ENCODE assay signal across 2 cellular contexts in the genomic region with DNA sequence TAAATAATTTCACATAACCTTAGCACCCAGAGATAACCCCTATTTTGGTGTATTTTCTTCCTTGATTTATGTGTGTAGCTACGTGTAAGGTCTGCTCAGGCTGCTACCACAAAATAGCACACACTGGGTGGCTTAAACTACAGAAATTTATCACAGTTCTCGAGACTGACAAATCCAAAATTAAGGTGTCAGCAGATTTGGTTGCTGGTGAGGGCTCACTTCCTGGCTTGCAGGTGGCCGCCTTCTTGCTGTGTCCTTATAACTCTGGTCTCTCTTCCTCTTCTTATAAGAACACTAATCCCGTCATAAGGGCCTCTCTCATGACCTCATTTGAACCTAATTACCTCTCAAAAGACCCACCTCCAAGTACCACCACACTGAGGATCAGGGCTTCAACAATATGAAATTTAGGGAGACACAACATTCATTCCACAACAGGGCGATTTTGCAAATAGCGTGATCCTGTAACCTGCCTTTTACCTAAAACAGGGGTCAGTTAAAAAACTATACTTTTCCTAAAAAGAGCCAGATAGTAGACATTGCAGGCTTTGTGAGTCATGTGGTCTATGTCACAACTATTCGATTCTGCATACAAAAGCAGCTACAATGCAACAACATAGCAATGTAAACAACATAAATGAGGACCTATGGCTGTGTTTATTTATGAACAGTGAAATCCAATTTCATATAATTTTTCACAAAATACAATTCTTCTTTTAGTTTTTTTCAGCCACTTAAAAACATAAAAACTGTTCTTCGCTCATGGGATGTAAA.
TF ChIP-seq lines count a peak whose summit lies in the region.

No MANE protein-coding gene starts in this region.

TF ChIP-seq in HepG2, 621 proteins besides CTCF, POLR2A, EP300 and RAD21:
- TF ChIP-seq MAFK (conservative IDR thresholded peaks at IDR 0.05 in 1 of 2, IDR thresholded peaks at IDR 0.05 in 1 of 2; ENCODE audit: low read length in 2 of 2) = peak; percentile 79 to 89
- TF ChIP-seq ZFYVE20 (CRISPR knock-in tag; IDR thresholded peaks at IDR 0.05; ENCODE audit: borderline replicate concordance, low read depth) = no peak
- TF ChIP-seq, protein P1, sequence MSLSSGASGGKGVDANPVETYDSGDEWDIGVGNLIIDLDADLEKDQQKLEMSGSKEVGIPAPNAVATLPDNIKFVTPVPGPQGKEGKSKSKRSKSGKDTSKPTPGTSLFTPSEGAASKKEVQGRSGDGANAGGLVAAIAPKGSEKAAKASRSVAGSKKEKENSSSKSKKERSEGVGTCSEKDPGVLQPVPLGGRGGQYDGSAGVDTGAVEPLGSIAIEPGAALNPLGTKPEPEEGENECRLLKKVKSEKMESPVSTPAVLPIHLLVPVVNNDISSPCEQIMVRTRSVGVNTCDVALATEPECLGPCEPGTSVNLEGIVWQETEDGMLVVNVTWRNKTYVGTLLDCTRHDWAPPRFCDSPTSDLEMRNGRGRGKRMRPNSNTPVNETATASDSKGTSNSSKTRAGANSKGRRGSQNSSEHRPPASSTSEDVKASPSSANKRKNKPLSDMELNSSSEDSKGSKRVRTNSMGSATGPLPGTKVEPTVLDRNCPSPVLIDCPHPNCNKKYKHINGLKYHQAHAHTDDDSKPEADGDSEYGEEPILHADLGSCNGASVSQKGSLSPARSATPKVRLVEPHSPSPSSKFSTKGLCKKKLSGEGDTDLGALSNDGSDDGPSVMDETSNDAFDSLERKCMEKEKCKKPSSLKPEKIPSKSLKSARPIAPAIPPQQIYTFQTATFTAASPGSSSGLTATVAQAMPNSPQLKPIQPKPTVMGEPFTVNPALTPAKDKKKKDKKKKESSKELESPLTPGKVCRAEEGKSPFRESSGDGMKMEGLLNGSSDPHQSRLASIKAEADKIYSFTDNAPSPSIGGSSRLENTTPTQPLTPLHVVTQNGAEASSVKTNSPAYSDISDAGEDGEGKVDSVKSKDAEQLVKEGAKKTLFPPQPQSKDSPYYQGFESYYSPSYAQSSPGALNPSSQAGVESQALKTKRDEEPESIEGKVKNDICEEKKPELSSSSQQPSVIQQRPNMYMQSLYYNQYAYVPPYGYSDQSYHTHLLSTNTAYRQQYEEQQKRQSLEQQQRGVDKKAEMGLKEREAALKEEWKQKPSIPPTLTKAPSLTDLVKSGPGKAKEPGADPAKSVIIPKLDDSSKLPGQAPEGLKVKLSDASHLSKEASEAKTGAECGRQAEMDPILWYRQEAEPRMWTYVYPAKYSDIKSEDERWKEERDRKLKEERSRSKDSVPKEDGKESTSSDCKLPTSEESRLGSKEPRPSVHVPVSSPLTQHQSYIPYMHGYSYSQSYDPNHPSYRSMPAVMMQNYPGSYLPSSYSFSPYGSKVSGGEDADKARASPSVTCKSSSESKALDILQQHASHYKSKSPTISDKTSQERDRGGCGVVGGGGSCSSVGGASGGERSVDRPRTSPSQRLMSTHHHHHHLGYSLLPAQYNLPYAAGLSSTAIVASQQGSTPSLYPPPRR (CRISPR knock-in tag; IDR thresholded peaks at IDR 0.05; ENCODE audit: borderline replicate concordance) = no peak
- TF ChIP-seq, protein P2, sequence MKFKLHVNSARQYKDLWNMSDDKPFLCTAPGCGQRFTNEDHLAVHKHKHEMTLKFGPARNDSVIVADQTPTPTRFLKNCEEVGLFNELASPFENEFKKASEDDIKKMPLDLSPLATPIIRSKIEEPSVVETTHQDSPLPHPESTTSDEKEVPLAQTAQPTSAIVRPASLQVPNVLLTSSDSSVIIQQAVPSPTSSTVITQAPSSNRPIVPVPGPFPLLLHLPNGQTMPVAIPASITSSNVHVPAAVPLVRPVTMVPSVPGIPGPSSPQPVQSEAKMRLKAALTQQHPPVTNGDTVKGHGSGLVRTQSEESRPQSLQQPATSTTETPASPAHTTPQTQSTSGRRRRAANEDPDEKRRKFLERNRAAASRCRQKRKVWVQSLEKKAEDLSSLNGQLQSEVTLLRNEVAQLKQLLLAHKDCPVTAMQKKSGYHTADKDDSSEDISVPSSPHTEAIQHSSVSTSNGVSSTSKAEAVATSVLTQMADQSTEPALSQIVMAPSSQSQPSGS (CRISPR knock-in tag; IDR thresholded peaks at IDR 0.05) = no peak
- TF ChIP-seq, protein P3, sequence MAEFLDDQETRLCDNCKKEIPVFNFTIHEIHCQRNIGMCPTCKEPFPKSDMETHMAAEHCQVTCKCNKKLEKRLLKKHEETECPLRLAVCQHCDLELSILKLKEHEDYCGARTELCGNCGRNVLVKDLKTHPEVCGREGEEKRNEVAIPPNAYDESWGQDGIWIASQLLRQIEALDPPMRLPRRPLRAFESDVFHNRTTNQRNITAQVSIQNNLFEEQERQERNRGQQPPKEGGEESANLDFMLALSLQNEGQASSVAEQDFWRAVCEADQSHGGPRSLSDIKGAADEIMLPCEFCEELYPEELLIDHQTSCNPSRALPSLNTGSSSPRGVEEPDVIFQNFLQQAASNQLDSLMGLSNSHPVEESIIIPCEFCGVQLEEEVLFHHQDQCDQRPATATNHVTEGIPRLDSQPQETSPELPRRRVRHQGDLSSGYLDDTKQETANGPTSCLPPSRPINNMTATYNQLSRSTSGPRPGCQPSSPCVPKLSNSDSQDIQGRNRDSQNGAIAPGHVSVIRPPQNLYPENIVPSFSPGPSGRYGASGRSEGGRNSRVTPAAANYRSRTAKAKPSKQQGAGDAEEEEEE (CRISPR knock-in tag; IDR thresholded peaks at IDR 0.05; ENCODE audit: borderline replicate concordance) = no peak
- no peak for TF ChIP-seq NR3C1 (CRISPR knock-in tag; IDR thresholded peaks at IDR 0.05)
- no peak for TF ChIP-seq RAD51 (IDR thresholded peaks at IDR 0.05; ENCODE audit: borderline replicate concordance)
- TF ChIP-seq ETV5 (CRISPR knock-in tag; IDR thresholded peaks at IDR 0.05; ENCODE audit: borderline replicate concordance) = no peak
- TF ChIP-seq ZNF772 (CRISPR knock-in tag; IDR thresholded peaks at IDR 0.05) = no peak
- no peak for TF ChIP-seq FOXK2 (IDR thresholded peaks at IDR 0.05)
- TF ChIP-seq DPF2 (CRISPR knock-in tag; IDR thresholded peaks at IDR 0.05; ENCODE audit: borderline replicate concordance, low read depth) = no peak
- TF ChIP-seq PTBP1 (IDR thresholded peaks at IDR 0.05; ENCODE audit: low read depth, low read length, poor library complexity, severe bottlenecking) = no peak
- peak; percentile 77 for TF ChIP-seq MAFF (IDR thresholded peaks at IDR 0.05; ENCODE audit: low read depth, low read length)
- TF ChIP-seq ZNF101 (CRISPR knock-in tag; IDR thresholded peaks at IDR 0.05; ENCODE audit: borderline replicate concordance, low read depth) = no peak
- TF ChIP-seq ZFP36L1 (CRISPR knock-in tag; IDR thresholded peaks at IDR 0.05) = no peak

TF ChIP-seq in K562, 482 proteins besides CTCF, POLR2A, EP300 and RAD21:
- peak; percentile 21; the same call in 1 of the 2 replicates for TF ChIP-seq MAFF (IDR thresholded peaks at IDR 0.05; ENCODE audit: low read length)
- TF ChIP-seq C11orf30 (IDR thresholded peaks at IDR 0.05; ENCODE audit: low read depth) = peak; percentile 43; the same call in 1 of the 2 replicates
- TF ChIP-seq ZNF316 (IDR thresholded peaks at IDR 0.05) = peak; percentile 46; the same call in 1 of the 2 replicates
- no peak for TF ChIP-seq POLR3G (IDR thresholded peaks at IDR 0.05; ENCODE audit: extremely low read depth, insufficient read length, insufficient replicate concordance)
- no peak for TF ChIP-seq MXI1 (IDR thresholded peaks at IDR 0.05; ENCODE audit: low read depth, low read length)
- TF ChIP-seq KHSRP (IDR thresholded peaks at IDR 0.05) = no peak
- TF ChIP-seq MAFG (tag; conservative IDR thresholded peaks at IDR 0.05) = 0 out of 2 replicates have a peak, but pooled peaks have one; percentile 21
- TF ChIP-seq ADNP (tag; IDR thresholded peaks at IDR 0.05) = no peak
- TF ChIP-seq ZNF764 (CRISPR knock-in tag; IDR thresholded peaks at IDR 0.05; ENCODE audit: low read depth) = no peak
- TF ChIP-seq RBM17 (IDR thresholded peaks at IDR 0.05; ENCODE audit: borderline replicate concordance, low read depth, low read length) = no peak
- TF ChIP-seq ZNF232 (CRISPR knock-in tag; IDR thresholded peaks at IDR 0.05) = no peak
- no peak for TF ChIP-seq ELF2 (CRISPR knock-in tag; IDR thresholded peaks at IDR 0.05)
TF ChIP-seq in K562: peak in this region for 4.
